30 cellular contexts compared by ENCODE assay signal in the genomic region with DNA sequence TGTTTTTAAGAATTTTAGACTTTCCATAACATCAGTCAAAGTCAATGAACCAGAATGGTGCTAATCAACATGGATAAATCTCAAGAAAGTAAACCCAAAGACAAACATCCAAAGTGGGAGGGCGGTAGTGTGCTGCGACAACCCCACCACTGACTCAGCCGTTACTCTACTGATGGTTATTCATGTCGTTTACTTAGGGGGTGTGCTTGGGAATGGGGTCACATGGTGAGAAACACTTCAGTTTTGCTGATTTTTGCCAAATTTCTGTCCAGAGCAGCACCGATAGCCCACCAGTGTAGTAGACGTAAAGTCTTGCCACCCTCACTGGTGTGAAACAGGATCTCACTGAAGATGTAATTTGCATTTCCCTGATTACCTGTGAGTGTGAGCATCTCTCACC.
"Had no signal": no experiment of that assay in that cellular context is flagged by ENCODE, and none has a peak within 500 bp of the region (broad histone marks: within the 10 kb centered on the region; RNA-seq: fewer than 3 reads in every experiment).

No MANE protein-coding gene starts in this region.

- H3K4me3 Mint-ChIP-seq: activated B cell treated with CpG ODN at 0.5 μM for 24 hours; activated CD4-positive, alpha-beta memory T cell treated with anti-CD3 and anti-CD28 coated beads for 36 hours; activated CD4-positive, alpha-beta T cell treated with anti-CD3 and anti-CD28 coated beads, Interleukin-2, amount 10 ng/mL, durations not matched to agents 24 days and 14 days; activated CD8-positive, alpha-beta T cell treated with anti-CD3 and anti-CD28 coated beads for 36 hours; activated naive CD4-positive, alpha-beta T cell treated with anti-CD3 and anti-CD28 coated beads for 36 hours; activated naive CD8-positive, alpha-beta T cell treated with anti-CD3 and anti-CD28 coated beads for 36 hours; activated T-cell treated with anti-CD3 and anti-CD28 coated beads, Interleukin-2, amount 50 U/mL, for 4 hours; activated T-cell treated with anti-CD3 and anti-CD28 coated beads, Interleukin-2, amount 50 U/mL, for 72 hours; activated T-helper 1 cell treated with anti-CD3 and anti-CD28 coated beads, Interleukin-12 subunit alpha, Interleukin-12 subunit beta, Interleukin-2, Interleukin-4 antibody, amounts not matched to agents 30 ng/mL and 10 ng/mL and 1 ng/mL, durations not matched to agents 14 hours and 24 hours and 36 hours; activated T-helper 17 cell treated with anti-CD3 and anti-CD28 coated beads, Interleukin-2, amount 50 U/mL, for 72 hours; T-helper 2 cell treated with Interferon-gamma antibody and Interleukin-4, amounts not matched to agents 5 μg/mL and 100 μg/mL, for 36 hours had no signal

- H3K27me3 ChIP-seq: adrenal gland, body of pancreas, brain microvascular endothelial cell, breast epithelium had no signal

- H3K36me3 ChIP-seq: adrenal gland, brain microvascular endothelial cell, breast epithelium had no signal

- H3K9me3 Mint-ChIP-seq: activated B cell treated with CpG ODN at 0.5 μM for 24 hours; activated CD4-positive, alpha-beta memory T cell treated with anti-CD3 and anti-CD28 coated beads for 36 hours; activated CD4-positive, alpha-beta T cell treated with anti-CD3 and anti-CD28 coated beads, Interleukin-2, amount 10 ng/mL, durations not matched to agents 24 days and 14 days; activated CD8-positive, alpha-beta T cell treated with anti-CD3 and anti-CD28 coated beads for 36 hours; activated naive CD4-positive, alpha-beta T cell treated with anti-CD3 and anti-CD28 coated beads for 36 hours; activated naive CD4-positive, alpha-beta T cell treated with anti-CD3 and anti-CD28 coated beads, Interleukin-2, amount 50 U/mL, for 72 hours; activated naive CD8-positive, alpha-beta T cell treated with anti-CD3 and anti-CD28 coated beads for 36 hours; activated T-cell treated with anti-CD3 and anti-CD28 coated beads, Interleukin-2, amount 50 U/mL, for 4 hours; activated T-cell treated with anti-CD3 and anti-CD28 coated beads, Interleukin-2, amount 50 U/mL, for 72 hours; activated T-helper 1 cell treated with anti-CD3 and anti-CD28 coated beads, Interleukin-12 subunit alpha, Interleukin-12 subunit beta, Interleukin-2, Interleukin-4 antibody, amounts not matched to agents 30 ng/mL and 10 ng/mL and 1 ng/mL, durations not matched to agents 14 hours and 24 hours and 36 hours; activated T-helper 17 cell treated with anti-CD3 and anti-CD28 coated beads, Interleukin-2, amount 50 U/mL, for 72 hours; T-helper 2 cell treated with Interferon-gamma antibody and Interleukin-4, amounts not matched to agents 5 μg/mL and 100 μg/mL, for 36 hours had no signal

- ATAC-seq: activated CD8-positive, alpha-beta T cell treated with anti-CD3 and anti-CD28 coated beads for 36 hours; activated naive CD4-positive, alpha-beta T cell treated with anti-CD3 and anti-CD28 coated beads, Interleukin-2, amount 50 U/mL, for 72 hours; activated T-cell treated with anti-CD3 and anti-CD28 coated beads, Interleukin-2, amount 50 U/mL, for 4 hours; activated T-cell treated with anti-CD3 and anti-CD28 coated beads, Interleukin-2, amount 50 U/mL, for 72 hours; activated T-helper 17 cell treated with anti-CD3 and anti-CD28 coated beads, Interleukin-2, amount 50 U/mL, for 72 hours; body of pancreas had no signal

- H3K4me3 ChIP-seq: adrenal gland, body of pancreas, breast epithelium had no signal

- H3K36me3 Mint-ChIP-seq: activated CD4-positive, alpha-beta memory T cell treated with anti-CD3 and anti-CD28 coated beads for 36 hours; activated naive CD4-positive, alpha-beta T cell treated with anti-CD3 and anti-CD28 coated beads, Interleukin-2, amount 50 U/mL, for 72 hours; activated naive CD8-positive, alpha-beta T cell treated with anti-CD3 and anti-CD28 coated beads for 36 hours had no signal

- H3K27ac ChIP-seq: adrenal gland, body of pancreas, brain microvascular endothelial cell, breast epithelium, VCaP had no signal

- H3K27ac Mint-ChIP-seq: activated B cell treated with CpG ODN at 0.5 μM for 24 hours; activated CD4-positive, alpha-beta memory T cell treated with anti-CD3 and anti-CD28 coated beads for 36 hours; activated CD4-positive, alpha-beta T cell treated with anti-CD3 and anti-CD28 coated beads, Interleukin-2, amount 10 ng/mL, durations not matched to agents 24 days and 14 days; activated CD8-positive, alpha-beta T cell treated with anti-CD3 and anti-CD28 coated beads for 36 hours; activated naive CD4-positive, alpha-beta T cell treated with anti-CD3 and anti-CD28 coated beads for 36 hours; activated naive CD4-positive, alpha-beta T cell treated with anti-CD3 and anti-CD28 coated beads, Interleukin-2, amount 50 U/mL, for 72 hours; activated naive CD8-positive, alpha-beta T cell treated with anti-CD3 and anti-CD28 coated beads for 36 hours; activated T-cell treated with anti-CD3 and anti-CD28 coated beads, Interleukin-2, amount 50 U/mL, for 72 hours; activated T-helper 1 cell treated with anti-CD3 and anti-CD28 coated beads, Interleukin-12 subunit alpha, Interleukin-12 subunit beta, Interleukin-2, Interleukin-4 antibody, amounts not matched to agents 30 ng/mL and 10 ng/mL and 1 ng/mL, durations not matched to agents 14 hours and 24 hours and 36 hours; activated T-helper 17 cell treated with anti-CD3 and anti-CD28 coated beads, Interleukin-2, amount 50 U/mL, for 72 hours; T-helper 2 cell treated with Interferon-gamma antibody and Interleukin-4, amounts not matched to agents 5 μg/mL and 100 μg/mL, for 36 hours had no signal

- H3K9me3 ChIP-seq: adrenal gland, body of pancreas, breast epithelium had no signal

- DNase-seq: activated B cell treated with CpG ODN at 0.5 μM for 24 hours; activated CD4-positive, alpha-beta memory T cell treated with anti-CD3 and anti-CD28 coated beads for 36 hours; activated CD4-positive, alpha-beta T cell treated with anti-CD3 and anti-CD28 coated beads for 4 hours; activated CD4-positive, alpha-beta T cell treated with anti-CD3 and anti-CD28 coated beads, Interleukin-2, amount 10 ng/mL, durations not matched to agents 24 days and 14 days; activated CD4-positive, alpha-beta T cell treated with anti-CD3 and anti-CD28 coated beads, Interleukin-2, amount 50 U/mL, for 1 hour; activated CD4-positive, alpha-beta T cell treated with anti-CD3 and anti-CD28 coated beads, Interleukin-2, amount 50 U/mL, for 4 hours; activated CD4-positive, CD25-positive, alpha-beta regulatory T cell treated with anti-CD3 and anti-CD28 coated beads, Interleukin-2, amount 50 U/mL, for 72 hours; activated CD8-positive, alpha-beta memory T cell treated with anti-CD3 and anti-CD28 coated beads, Interleukin-2, amount 50 U/mL, for 4 hours; activated CD8-positive, alpha-beta T cell treated with anti-CD3 and anti-CD28 coated beads for 36 hours; activated effector memory CD4-positive, alpha-beta T cell treated with anti-CD3 and anti-CD28 coated beads, Interleukin-2, amount 50 U/mL, for 16 hours; activated gamma-delta T cell treated with Interleukin-2 at 50 U/mL for 16 hours; activated naive CD4-positive, alpha-beta T cell; activated naive CD4-positive, alpha-beta T cell treated with anti-CD3 and anti-CD28 coated beads for 36 hours; activated naive CD4-positive, alpha-beta T cell treated with anti-CD3 and anti-CD28 coated beads, Interleukin-2, amount 50 U/mL, for 16 hours; activated naive CD8-positive, alpha-beta T cell treated with anti-CD3 and anti-CD28 coated beads for 36 hours; activated T-cell treated with anti-CD3 and anti-CD28 coated beads for 4 hours; activated T-cell treated with anti-CD3 and anti-CD28 coated beads, Interleukin-2, amount 50 U/mL, for 4 hours; activated T-cell treated with anti-CD3 and anti-CD28 coated beads, Interleukin-2, amount 50 U/mL, for 72 hours; adrenal gland; amniotic stem cell; body of pancreas; brain microvascular endothelial cell; central memory CD4-positive, alpha-beta T cell; T-helper 9 cell had no signal

- H3K4me1 Mint-ChIP-seq: activated B cell treated with CpG ODN at 0.5 μM for 24 hours; activated T-helper 17 cell treated with anti-CD3 and anti-CD28 coated beads, Interleukin-2, amount 50 U/mL, for 72 hours had no signal

- H3K4me1 ChIP-seq: adrenal gland, body of pancreas, breast epithelium had no signal
